Comparison of ENCODE assay signal across 12 cellular contexts in genomic region chr2:65370387-65371093, GRCh38.
DNase-seq lines count a peak whose midpoint lies in the region; ATAC-seq and TF ChIP-seq lines count a peak whose summit lies in the region.
"Had no signal": no experiment of that assay in that cellular context is flagged by ENCODE, and none has a peak within 500 bp of the region (broad histone marks: within the 10 kb centered on the region; RNA-seq: fewer than 3 reads in every experiment).

No MANE protein-coding gene starts in this region.

- H3K4me3 ChIP-seq in endodermal cell (ENCODE audit: low read length): no peak overlapping the region
- H3K4me3 ChIP-seq in aorta (ENCODE audit: low read length in 2 of 2): no peak overlapping the region
- no peak overlapping the region for H3K4me3 ChIP-seq in spleen
- H3K4me3 ChIP-seq: ovary had no signal

- no peaks in the 10 kb centered on the region for H3K36me3 Mint-ChIP-seq in endodermal cell (ENCODE audit: low read depth)

- intact Hi-C loops in Right ventricle myocardium inferior (cut with DNase I): no loop called here
- intact Hi-C loops in cardiac septum (cut with DNase I): no loop called here
- intact Hi-C loops in aorta (cut with DNase I): no loop called here
- intact Hi-C loops in spleen (cut with DNase I; ENCODE audit: low total_unique reads): no loop called here

- H3K4me3 Mint-ChIP-seq in endodermal cell: no peak overlapping the region
- H3K4me3 Mint-ChIP-seq: stimulated activated naive CD8-positive, alpha-beta T cell treated with anti-CD3 and anti-CD28 coated beads, Interleukin-15, Interleukin-2, amounts not matched to agents 100 ng/mL and 50 ng/mL, for 24 hours had no signal

- no peaks in the 10 kb centered on the region for H3K27me3 Mint-ChIP-seq in endodermal cell (ENCODE audit: insufficient read depth)

- H3K27ac ChIP-seq in endodermal cell (ENCODE audit: low read depth, low read length) (no peak overlapping the region), aorta (ENCODE audit: low read depth in 1 of 2, low read length in 2 of 2) (no peak overlapping the region), spleen (no peak overlapping the region)
- H3K27ac ChIP-seq: ovary had no signal

- TF ChIP-seq CTCF in endodermal cell (conservative IDR thresholded peaks at IDR 0.05): no peak
- TF ChIP-seq CTCF in spleen (IDR thresholded peaks at IDR 0.05 in 8 of 11, conservative IDR thresholded peaks at IDR 0.05 in 3 of 11): no peak

- ATAC-seq in Right ventricle myocardium inferior: peak; percentile 61
- peak; percentile 12 for ATAC-seq in aorta (ENCODE audit: low FRiP score)

- H3K4me1 ChIP-seq in endodermal cell (ENCODE audit: control insufficient read depth, insufficient read depth, low read length): peaks cover 48% of the 10 kb centered on the region
- peaks cover 3 to 11% of the 10 kb centered on the region in 2 donors for H3K4me1 ChIP-seq in aorta (ENCODE audit: control insufficient read depth in 1 of 2, insufficient read depth in 2 of 2, low read length in 2 of 2)
- H3K4me1 ChIP-seq in spleen: peaks cover 0 to 51% (median 24%) of the 10 kb centered on the region in 6 donors

- no peak overlapping the region for H3K9ac ChIP-seq in endodermal cell (ENCODE audit: extremely low read depth, low read length, poor library complexity, severe bottlenecking)

- H3K4me1 Mint-ChIP-seq in endodermal cell: peaks cover 86% of the 10 kb centered on the region

- H3K27ac Mint-ChIP-seq in endodermal cell: peak overlapping the region; percentile 11
- H3K27ac Mint-ChIP-seq: stimulated activated naive CD8-positive, alpha-beta T cell treated with anti-CD3 and anti-CD28 coated beads, Interleukin-15, Interleukin-2, amounts not matched to agents 100 ng/mL and 50 ng/mL, for 24 hours had no signal

- no peak for TF ChIP-seq POLR2A in spleen (IDR thresholded peaks at IDR 0.05)

- no peaks in the 10 kb centered on the region for H3K9me3 ChIP-seq in endodermal cell (ENCODE audit: control insufficient read depth, low read length)
- H3K9me3 ChIP-seq in aorta (ENCODE audit: control insufficient read depth, low read length): no peaks in the 10 kb centered on the region
- no peaks in the 10 kb centered on the region for H3K9me3 ChIP-seq in spleen
- H3K9me3 ChIP-seq: BE2C, ovary had no signal

- no peaks in the 10 kb centered on the region for H3K9me3 Mint-ChIP-seq in endodermal cell
- H3K9me3 Mint-ChIP-seq: stimulated activated naive CD8-positive, alpha-beta T cell treated with anti-CD3 and anti-CD28 coated beads, Interleukin-15, Interleukin-2, amounts not matched to agents 100 ng/mL and 50 ng/mL, for 24 hours had no signal

- 80 to 84% methylated on average over 7 of the region's 7 CpGs for WGBS in endodermal cell (ENCODE audit: insufficient coverage in 1 of 2, insufficient read length in 1 of 2), 2 experiments
- 86 to 90% methylated on average over 7 of the region's 7 CpGs for WGBS in aorta, 2 donors
- 63 to 82% (median 70%) methylated on average over 7 of the region's 7 CpGs for WGBS in spleen, 5 donors

- H3K36me3 ChIP-seq in endodermal cell (ENCODE audit: control insufficient read depth, insufficient read depth, low read length) (peaks cover 7% of the 10 kb centered on the region), aorta (ENCODE audit: control insufficient read depth in 1 of 2, insufficient read depth in 2 of 2, low read length in 1 of 2) (no peaks in the 10 kb centered on the region), spleen (no peaks in the 10 kb centered on the region)
- H3K36me3 ChIP-seq: BE2C, ovary had no signal

- no peak for DNase-seq in Right ventricle myocardium inferior (ENCODE audit: missing footprints)
- DNase-seq in cardiac septum (ENCODE audit: low spot score): no peak
- peak; percentile 23 for DNase-seq in M059J (ENCODE audit: low read depth)
- peak; percentile 44 for DNase-seq in endodermal cell
- DNase-seq in aorta: no peak
- no peak for DNase-seq in spleen
- DNase-seq in 8988T: no peak
- DNase-seq in AML-193 (lab: John Stamatoyannopoulos, UW): no peak
- DNase-seq: BE2C, NCI-H345, ovary had no signal

- H3K27me3 ChIP-seq in endodermal cell (ENCODE audit: control insufficient read depth, insufficient read depth, low read length, poor library complexity, severe bottlenecking) (no peaks in the 10 kb centered on the region), aorta (ENCODE audit: control insufficient read depth in 1 of 2, insufficient read depth in 2 of 2, low read length in 1 of 2) (no peaks in the 10 kb centered on the region), spleen (replicated peaks in 1 of 7) (no peaks in the 10 kb centered on the region)
- H3K27me3 ChIP-seq: BE2C, ovary had no signal

Comparison
In these comparisons a context has a peak if more than half of its experiments do, and no peak if none do; other contexts are left out.
1. DNase-seq: peak in M059J (single experiment) and endodermal cell (single experiment); none in Right ventricle myocardium inferior (single experiment), cardiac septum (single experiment), aorta (0 of 2), spleen (single experiment), 8988T (single experiment) and AML-193 (0 of 2).